Comparison of ENCODE assay signal across 8 cellular contexts in the genomic region with DNA sequence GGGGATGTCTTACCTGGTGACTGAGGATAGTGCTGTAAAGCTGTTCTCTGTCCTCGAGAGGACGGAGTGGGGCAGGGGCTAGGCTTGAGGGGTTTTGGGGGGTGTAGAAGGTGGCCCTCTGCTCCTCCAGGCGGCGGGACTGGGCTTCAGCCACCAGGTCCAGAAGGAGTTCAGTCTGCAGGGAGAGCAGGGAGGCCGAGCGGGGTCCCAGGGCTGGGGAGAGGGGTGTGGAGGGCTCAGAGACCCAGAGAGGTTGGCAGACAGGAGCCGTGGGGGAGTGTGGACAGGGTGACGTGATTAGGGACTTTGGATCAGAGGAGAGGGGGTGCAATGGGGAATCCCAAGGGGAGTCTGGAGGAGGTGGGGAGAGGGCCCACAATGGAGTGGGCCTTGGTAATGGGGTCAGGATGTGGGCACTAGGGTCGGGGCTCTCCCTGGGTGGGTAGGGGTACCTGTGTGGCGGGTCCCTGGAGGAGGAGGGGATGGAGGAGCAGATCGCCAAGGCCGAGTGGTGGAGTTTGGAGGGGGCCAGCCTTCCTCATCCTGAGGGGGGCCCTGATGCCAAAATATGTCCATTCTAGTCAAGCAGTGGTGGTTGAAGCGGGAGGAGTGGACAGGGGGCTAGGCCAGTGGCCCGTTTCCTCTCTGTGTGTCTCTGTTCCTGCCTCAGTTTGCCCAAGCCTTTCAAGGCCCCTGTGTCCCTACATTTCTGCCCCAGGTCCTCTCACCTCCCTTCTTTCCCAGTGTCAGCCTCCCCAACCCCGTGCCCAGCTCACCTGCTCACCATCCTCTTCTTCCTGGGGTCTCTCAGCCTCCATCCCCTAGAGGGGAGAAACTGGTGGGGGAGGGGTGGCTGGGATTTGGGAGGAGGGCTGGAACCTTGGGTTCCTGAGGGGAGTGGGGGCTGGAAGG. TPM values are rescaled to one million over a fixed set of nuclear protein-coding genes. Genes with fewer than 3 reads are reported as not detected.
DNase-seq lines count a peak whose midpoint lies in the region; ATAC-seq, FAIRE-seq and TF ChIP-seq lines count a peak whose summit lies in the region.

No MANE protein-coding gene starts in this region.

- no peaks in the 10 kb centered on the region for H3K9me3 ChIP-seq in right atrium auricular region
- H3K9me3 ChIP-seq in Caco-2, result no peaks in the 10 kb centered on the region

- ATAC-seq in stimulated activated memory B cell treated with anti-CD40 and anti-IgM and Interleukin-4, amounts not matched to agents 10 μg/mL and 1 μg/mL and 100 μg/mL, for 72 hours, result no peak
- ATAC-seq in GM21367 (IDR thresholded peaks at IDR 0.05; ENCODE audit: unreplicated experiment), result no peak

- intact Hi-C loops in Caco-2 (cut with micrococcal nuclease; ENCODE audit: unreplicated experiment), result loop anchor here (10.0 kb wide), 1 partner anchor 773 kb away; a partner anchor contains a TSS

- DNase-seq in H7, result no peak
- no peak for DNase-seq in activated CD4-positive, alpha-beta memory T cell treated with anti-CD3 and anti-CD28 coated beads, Interleukin-2, amount 10 ng/mL, durations not matched to agents 7 days and 5 days
- DNase-seq in right atrium auricular region (ENCODE audit: low spot score), result no peak
- no peak for DNase-seq in H54 (ENCODE audit: insufficient read length, low spot score)
- DNase-seq in Caco-2, result no peak
- DNase-seq in NCI-H2171 treated with DMSO at 0.1 percent for 48 hours (lab: John Stamatoyannopoulos, UW), result no peak

- peaks cover 4 to 77% of the 10 kb centered on the region in 2 donors for H3K4me1 ChIP-seq in right atrium auricular region
- peaks cover 23% of the 10 kb centered on the region for H3K4me1 ChIP-seq in Caco-2

- peak overlapping the region; percentile 92 to 99 for H3K27ac ChIP-seq in right atrium auricular region

- POLR2A ChIA-PET in activated CD4-positive, alpha-beta memory T cell treated with anti-CD3 and anti-CD28 coated beads, Interleukin-2, amount 10 ng/mL, durations not matched to agents 7 days and 5 days (lab: Charles Lee), result interaction anchor here (0.7 to 10.5 kb wide), 11 partner anchors 12 to 782 kb away, joined by 3 to 155 read pairs (median 7); a partner anchor contains a TSS
- POLR2A ChIA-PET in Caco-2 (lab: Charles Lee), result no interaction called here

- H3K27me3 ChIP-seq in H7 (ENCODE audit: control insufficient read depth, insufficient read depth, low read length), result no peaks in the 10 kb centered on the region
- no peaks in the 10 kb centered on the region for H3K27me3 ChIP-seq in right atrium auricular region
- no peaks in the 10 kb centered on the region for H3K27me3 ChIP-seq in Caco-2 (replicated peaks; ENCODE audit: control insufficient read depth, insufficient read depth, low read length)

- H3K4me3 Mint-ChIP-seq in activated CD4-positive, alpha-beta memory T cell treated with anti-CD3 and anti-CD28 coated beads, Interleukin-2, amount 10 ng/mL, durations not matched to agents 7 days and 5 days, result peak overlapping the region; percentile 100
- peak overlapping the region; percentile 85 for H3K4me3 Mint-ChIP-seq in stimulated activated memory B cell treated with anti-CD40 and anti-IgM and Interleukin-4, amounts not matched to agents 10 μg/mL and 1 μg/mL and 100 μg/mL, for 72 hours
- H3K4me3 Mint-ChIP-seq in Caco-2 (ENCODE audit: unreplicated experiment), result no peak overlapping the region

- H3K4me3 ChIP-seq in H7 (ENCODE audit: insufficient read depth, low read depth, low read length), result 0 out of 2 replicates have a peak overlapping the region, but pooled peaks have one; percentile 2
- peak overlapping the region; percentile 12 to 40 for H3K4me3 ChIP-seq in right atrium auricular region
- no peak overlapping the region for H3K4me3 ChIP-seq in Caco-2 (ENCODE audit: low read depth, low read length)

- peak overlapping the region; percentile 99 for H3K27ac Mint-ChIP-seq in activated CD4-positive, alpha-beta memory T cell treated with anti-CD3 and anti-CD28 coated beads, Interleukin-2, amount 10 ng/mL, durations not matched to agents 7 days and 5 days
- H3K27ac Mint-ChIP-seq in stimulated activated memory B cell treated with anti-CD40 and anti-IgM and Interleukin-4, amounts not matched to agents 10 μg/mL and 1 μg/mL and 100 μg/mL, for 72 hours, result peak overlapping the region; percentile 92
- no peak overlapping the region for H3K27ac Mint-ChIP-seq in Caco-2 (ENCODE audit: unreplicated experiment)

- H3K27me3 Mint-ChIP-seq in activated CD4-positive, alpha-beta memory T cell treated with anti-CD3 and anti-CD28 coated beads, Interleukin-2, amount 10 ng/mL, durations not matched to agents 7 days and 5 days, result no peaks in the 10 kb centered on the region
- H3K27me3 Mint-ChIP-seq in stimulated activated memory B cell treated with anti-CD40 and anti-IgM and Interleukin-4, amounts not matched to agents 10 μg/mL and 1 μg/mL and 100 μg/mL, for 72 hours, result no peaks in the 10 kb centered on the region
- no peaks in the 10 kb centered on the region for H3K27me3 Mint-ChIP-seq in Caco-2 (ENCODE audit: insufficient read depth, unreplicated experiment)

- TF ChIP-seq CTCF in right atrium auricular region (IDR thresholded peaks at IDR 0.05), result no peak
- no peak for TF ChIP-seq CTCF in Caco-2 (IDR thresholded peaks at IDR 0.05; ENCODE audit: insufficient read depth in 1 of 2, low read depth in 1 of 2, low read length in 1 of 2, severe bottlenecking in 1 of 2, unreplicated experiment in 1 of 2)

- BruUV-seq in Caco-2 (replicated peaks; lab: Mats Ljungman, UMichigan), result no TSS peak

- TF ChIP-seq POLR2A in H54 (IDR thresholded peaks at IDR 0.05; ENCODE audit: low read depth, low read length), result no peak

- FAIRE-seq in H54 (lab: Jason Lieb, UNC), result no peak

- H3K36me3 ChIP-seq in H7 (replicated peaks; ENCODE audit: control insufficient read depth, insufficient read depth, low read length) (peaks cover 10% of the 10 kb centered on the region), right atrium auricular region (peaks cover 10% of the 10 kb centered on the region), Caco-2 (ENCODE audit: control insufficient read depth, insufficient read depth, low read length) (peaks cover 2% of the 10 kb centered on the region; the same call in 1 of the 2 replicates)

- CTCF ChIA-PET in activated CD4-positive, alpha-beta memory T cell treated with anti-CD3 and anti-CD28 coated beads, Interleukin-2, amount 10 ng/mL, durations not matched to agents 7 days and 5 days (lab: Charles Lee), result interaction anchor here (0.6 to 1.2 kb wide), 3 partner anchors 13 to 233 kb away, joined by 3 to 8 read pairs (median 4); a partner anchor contains a TSS
- CTCF ChIA-PET in Caco-2 (lab: Charles Lee), result interaction anchor here (0.5 to 1.4 kb wide), 2 partner anchors 14 to 64 kb away, joined by 3 read pairs; a partner anchor contains a TSS

- no peaks in the 10 kb centered on the region for H3K9me3 Mint-ChIP-seq in activated CD4-positive, alpha-beta memory T cell treated with anti-CD3 and anti-CD28 coated beads, Interleukin-2, amount 10 ng/mL, durations not matched to agents 7 days and 5 days
- H3K9me3 Mint-ChIP-seq in stimulated activated memory B cell treated with anti-CD40 and anti-IgM and Interleukin-4, amounts not matched to agents 10 μg/mL and 1 μg/mL and 100 μg/mL, for 72 hours, result no peaks in the 10 kb centered on the region
- no peaks in the 10 kb centered on the region for H3K9me3 Mint-ChIP-seq in Caco-2 (ENCODE audit: unreplicated experiment)

- H3K36me3 Mint-ChIP-seq in activated CD4-positive, alpha-beta memory T cell treated with anti-CD3 and anti-CD28 coated beads, Interleukin-2, amount 10 ng/mL, durations not matched to agents 7 days and 5 days (ENCODE audit: low read depth), result peaks cover 49% of the 10 kb centered on the region
- peaks cover 32% of the 10 kb centered on the region for H3K36me3 Mint-ChIP-seq in stimulated activated memory B cell treated with anti-CD40 and anti-IgM and Interleukin-4, amounts not matched to agents 10 μg/mL and 1 μg/mL and 100 μg/mL, for 72 hours
- peaks cover 28% of the 10 kb centered on the region for H3K36me3 Mint-ChIP-seq in Caco-2 (ENCODE audit: insufficient read depth, unreplicated experiment)

- H3K4me1 Mint-ChIP-seq in activated CD4-positive, alpha-beta memory T cell treated with anti-CD3 and anti-CD28 coated beads, Interleukin-2, amount 10 ng/mL, durations not matched to agents 7 days and 5 days, result peaks cover 56% of the 10 kb centered on the region
- peaks cover 66% of the 10 kb centered on the region for H3K4me1 Mint-ChIP-seq in stimulated activated memory B cell treated with anti-CD40 and anti-IgM and Interleukin-4, amounts not matched to agents 10 μg/mL and 1 μg/mL and 100 μg/mL, for 72 hours
- H3K4me1 Mint-ChIP-seq in Caco-2 (ENCODE audit: low read depth, unreplicated experiment), result peaks cover 25% of the 10 kb centered on the region

RNA-seq across cellular contexts. Expression of a gene that starts 0.5 kb away (rescaled TPM):
- 21.2 and 26.8 TPM in 2 replicates for total RNA-seq in H7 (2014; rRNA removed; shearing (Covaris generic))
- total RNA-seq in activated CD4-positive, alpha-beta memory T cell treated with anti-CD3 and anti-CD28 coated beads, Interleukin-2, amount 10 ng/mL, durations not matched to agents 7 days and 5 days, result 100 to 1,000 TPM; 287 to 289 TPM
- total RNA-seq in right atrium auricular region, result 1 to 10 TPM; 3.6 to 9.0 TPM
- total RNA-seq in Caco-2 (2022), result 0.41 and 0.67 TPM in 2 replicates

RNA-seq across cellular contexts. Expression of a gene that starts 1.9 kb away (rescaled TPM):
- total RNA-seq in H7 (2014; rRNA removed; shearing (Covaris generic)), result 64.2 and 67.7 TPM in 2 replicates
- 10 to 100 TPM; 69.4 to 73.1 TPM for total RNA-seq in activated CD4-positive, alpha-beta memory T cell treated with anti-CD3 and anti-CD28 coated beads, Interleukin-2, amount 10 ng/mL, durations not matched to agents 7 days and 5 days
- total RNA-seq in right atrium auricular region (10 to 100 TPM; 26.0 to 32.5 TPM), Caco-2 (2022) (96.3 and 96.5 TPM in 2 replicates)

RNA-seq across cellular contexts. Expression of a gene that starts 7.9 kb away (rescaled TPM):
- total RNA-seq in H7 (2014; rRNA removed; shearing (Covaris generic)), result 2.2 and 2.8 TPM in 2 replicates
- total RNA-seq in activated CD4-positive, alpha-beta memory T cell treated with anti-CD3 and anti-CD28 coated beads, Interleukin-2, amount 10 ng/mL, durations not matched to agents 7 days and 5 days, result 10 to 100 TPM; 27.6 to 29.4 TPM
- total RNA-seq in right atrium auricular region (1 to 10 TPM in 1 of 2 donors, under 1 TPM in 1; 0.94 to 1.4 TPM), Caco-2 (2022) (8.3 and 10.3 TPM in 2 replicates)

RNA-seq across cellular contexts. Expression of a gene that starts 13.7 kb away (rescaled TPM):
- total RNA-seq in H7 (2014; rRNA removed; shearing (Covaris generic)), result 94.6 and 99.0 TPM in 2 replicates
- total RNA-seq in activated CD4-positive, alpha-beta memory T cell treated with anti-CD3 and anti-CD28 coated beads, Interleukin-2, amount 10 ng/mL, durations not matched to agents 7 days and 5 days, result 10 to 100 TPM; 44.0 to 45.4 TPM
- total RNA-seq in right atrium auricular region (100 to 1,000 TPM; 104 to 106 TPM), Caco-2 (2022) (64.7 and 70.7 TPM in 2 replicates)

RNA-seq across cellular contexts. Expression of a gene that starts 16.1 kb away (rescaled TPM):
- total RNA-seq in H7 (2014; rRNA removed; shearing (Covaris generic)), result 99.3 and 113 TPM in 2 replicates
- total RNA-seq in activated CD4-positive, alpha-beta memory T cell treated with anti-CD3 and anti-CD28 coated beads, Interleukin-2, amount 10 ng/mL, durations not matched to agents 7 days and 5 days, result 10 to 100 TPM; 42.7 to 43.1 TPM
- total RNA-seq in right atrium auricular region (10 to 100 TPM; 59.6 to 77.1 TPM), Caco-2 (2022) (60.4 and 61.9 TPM in 2 replicates)

Comparison
In these comparisons a context has a peak if more than half of its experiments do, and no peak if none do; other contexts are left out.
1. RNA of a gene that starts 0.5 kb away (total RNA-seq): 287 to 289 TPM in activated CD4-positive, alpha-beta memory T cell treated with anti-CD3 and anti-CD28 coated beads, Interleukin-2, amount 10 ng/mL, durations not matched to agents 7 days and 5 days; 21.2 to 26.8 TPM in H7, 3.6 to 9.0 TPM in right atrium auricular region and 0.41 to 0.67 TPM in Caco-2; every median in the first group is over 10 times any median in the second.